ENCODE assay signal across 1 cellular context in the genomic region with DNA sequence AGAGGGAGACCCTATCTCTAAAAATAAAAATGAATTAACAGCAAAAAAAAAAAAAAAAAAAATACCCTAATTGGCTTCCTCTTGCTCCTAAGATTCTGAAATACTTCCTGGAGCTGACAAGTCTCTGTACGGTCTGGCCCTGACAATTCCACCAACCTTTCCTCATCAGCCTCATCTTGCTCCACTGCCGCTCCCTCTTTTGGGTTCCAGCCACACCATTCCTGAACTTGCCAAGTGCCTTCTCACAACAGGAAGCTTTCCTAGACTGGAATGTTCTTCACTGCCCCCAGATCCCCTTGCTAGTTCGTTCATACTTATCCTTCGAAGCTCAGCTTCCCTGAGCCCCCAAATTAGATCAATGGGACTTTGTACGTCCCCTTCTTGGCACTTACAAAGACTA.
TF ChIP-seq lines count a peak whose summit lies in the region.

No MANE protein-coding gene starts in this region.

TF ChIP-seq in GM23338, 12 proteins besides CTCF, POLR2A, EP300 and RAD21 (continued from another document):
- TF ChIP-seq, protein P1, sequence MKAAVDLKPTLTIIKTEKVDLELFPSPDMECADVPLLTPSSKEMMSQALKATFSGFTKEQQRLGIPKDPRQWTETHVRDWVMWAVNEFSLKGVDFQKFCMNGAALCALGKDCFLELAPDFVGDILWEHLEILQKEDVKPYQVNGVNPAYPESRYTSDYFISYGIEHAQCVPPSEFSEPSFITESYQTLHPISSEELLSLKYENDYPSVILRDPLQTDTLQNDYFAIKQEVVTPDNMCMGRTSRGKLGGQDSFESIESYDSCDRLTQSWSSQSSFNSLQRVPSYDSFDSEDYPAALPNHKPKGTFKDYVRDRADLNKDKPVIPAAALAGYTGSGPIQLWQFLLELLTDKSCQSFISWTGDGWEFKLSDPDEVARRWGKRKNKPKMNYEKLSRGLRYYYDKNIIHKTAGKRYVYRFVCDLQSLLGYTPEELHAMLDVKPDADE (IDR thresholded peaks at IDR 0.05): no peak
- TF ChIP-seq ZNF114 (CRISPR knock-in tag; IDR thresholded peaks at IDR 0.05): no peak
- no peak for TF ChIP-seq NANOG (IDR thresholded peaks at IDR 0.05; ENCODE audit: borderline replicate concordance)
- TF ChIP-seq, protein P2, sequence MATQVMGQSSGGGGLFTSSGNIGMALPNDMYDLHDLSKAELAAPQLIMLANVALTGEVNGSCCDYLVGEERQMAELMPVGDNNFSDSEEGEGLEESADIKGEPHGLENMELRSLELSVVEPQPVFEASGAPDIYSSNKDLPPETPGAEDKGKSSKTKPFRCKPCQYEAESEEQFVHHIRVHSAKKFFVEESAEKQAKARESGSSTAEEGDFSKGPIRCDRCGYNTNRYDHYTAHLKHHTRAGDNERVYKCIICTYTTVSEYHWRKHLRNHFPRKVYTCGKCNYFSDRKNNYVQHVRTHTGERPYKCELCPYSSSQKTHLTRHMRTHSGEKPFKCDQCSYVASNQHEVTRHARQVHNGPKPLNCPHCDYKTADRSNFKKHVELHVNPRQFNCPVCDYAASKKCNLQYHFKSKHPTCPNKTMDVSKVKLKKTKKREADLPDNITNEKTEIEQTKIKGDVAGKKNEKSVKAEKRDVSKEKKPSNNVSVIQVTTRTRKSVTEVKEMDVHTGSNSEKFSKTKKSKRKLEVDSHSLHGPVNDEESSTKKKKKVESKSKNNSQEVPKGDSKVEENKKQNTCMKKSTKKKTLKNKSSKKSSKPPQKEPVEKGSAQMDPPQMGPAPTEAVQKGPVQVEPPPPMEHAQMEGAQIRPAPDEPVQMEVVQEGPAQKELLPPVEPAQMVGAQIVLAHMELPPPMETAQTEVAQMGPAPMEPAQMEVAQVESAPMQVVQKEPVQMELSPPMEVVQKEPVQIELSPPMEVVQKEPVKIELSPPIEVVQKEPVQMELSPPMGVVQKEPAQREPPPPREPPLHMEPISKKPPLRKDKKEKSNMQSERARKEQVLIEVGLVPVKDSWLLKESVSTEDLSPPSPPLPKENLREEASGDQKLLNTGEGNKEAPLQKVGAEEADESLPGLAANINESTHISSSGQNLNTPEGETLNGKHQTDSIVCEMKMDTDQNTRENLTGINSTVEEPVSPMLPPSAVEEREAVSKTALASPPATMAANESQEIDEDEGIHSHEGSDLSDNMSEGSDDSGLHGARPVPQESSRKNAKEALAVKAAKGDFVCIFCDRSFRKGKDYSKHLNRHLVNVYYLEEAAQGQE (IDR thresholded peaks at IDR 0.05; ENCODE audit: unreplicated experiment): no peak
- no peak for TF ChIP-seq EZH2 (IDR thresholded peaks at IDR 0.05; ENCODE audit: low read depth, unreplicated experiment)
